15 cellular contexts compared by ENCODE assay signal in genomic region chr17:50558581-50558954, GRCh38. TPM values are rescaled to one million over a fixed set of nuclear protein-coding genes. Genes with fewer than 3 reads are reported as not detected.
A peak's percentile ranks its signal among the peaks of the same experiment; 100 is the strongest.
DNase-seq lines count a peak whose midpoint lies in the region; ATAC-seq and TF ChIP-seq lines count a peak whose summit lies in the region.
"Had no signal": no experiment of that assay in that cellular context is flagged by ENCODE, and none has a peak within 500 bp of the region (broad histone marks: within the 10 kb centered on the region; RNA-seq: fewer than 3 reads in every experiment).

No MANE protein-coding gene starts in this region.

- intact Hi-C loops in CD14-positive monocyte (cut with micrococcal nuclease) = no loop called here

- H3K4me3 Mint-ChIP-seq in CD14-positive monocyte (peak overlapping the region; percentile 70 to 89), H9 (peak overlapping the region; percentile 72 to 92)

- no peak for ATAC-seq in GM19397 (IDR thresholded peaks at IDR 0.05; ENCODE audit: unreplicated experiment)
- ATAC-seq: PC-3 had no signal

- no peak overlapping the region for H3T11ph ChIP-seq in H9 (ENCODE audit: low read length)

- no peaks in the 10 kb centered on the region for H4K20me1 ChIP-seq in H9 (ENCODE audit: control insufficient read depth, insufficient read depth, insufficient read length)
- H4K20me1 ChIP-seq in neural cell (ENCODE audit: insufficient read depth) = no peaks in the 10 kb centered on the region

- H3K56ac ChIP-seq in H9 (ENCODE audit: insufficient read length, low read depth, low read length) = no peak overlapping the region

- H4K91ac ChIP-seq in H9 (ENCODE audit: insufficient read length, low read depth, low read length) = no peak overlapping the region

- peak overlapping the region; percentile 64 for H3K4me3 ChIP-seq in effector memory CD4-positive, alpha-beta T cell (ENCODE audit: insufficient read depth, low read depth, low read length, poor library complexity, severe bottlenecking)
- H3K4me3 ChIP-seq in neural cell (ENCODE audit: low read length) = peak overlapping the region; percentile 87

- H3K23ac ChIP-seq in H9 (ENCODE audit: insufficient read length, low read depth, low read length) = no peak overlapping the region

- no peak overlapping the region for H2BK120ac ChIP-seq in H9 (ENCODE audit: low read depth, low read length, poor library complexity, severe bottlenecking)

- no peaks in the 10 kb centered on the region for H3F3A ChIP-seq in neural cell (ENCODE audit: insufficient read depth, low read length, poor library complexity, severe bottlenecking)

- H3K27me3 ChIP-seq in H9 (ENCODE audit: insufficient read depth, low read length) = peaks cover 29% of the 10 kb centered on the region
- H3K27me3 ChIP-seq in effector memory CD4-positive, alpha-beta T cell (replicated peaks; ENCODE audit: control insufficient read depth, insufficient read depth, low read length, poor library complexity, severe bottlenecking) = peaks cover 48% of the 10 kb centered on the region
- H3K27me3 ChIP-seq in neural cell (ENCODE audit: insufficient read depth, low read depth, low read length) = peaks cover 50% of the 10 kb centered on the region

- TF ChIP-seq RAD21 in neural cell (conservative IDR thresholded peaks at IDR 0.05) = no peak

- no peaks in the 10 kb centered on the region; the same call in 1 of the 2 replicates for H3K4me1 ChIP-seq in H9 (ENCODE audit: insufficient read depth, low read length)
- H3K4me1 ChIP-seq in effector memory CD4-positive, alpha-beta T cell (ENCODE audit: control insufficient read depth, insufficient read depth, low read length, poor library complexity, severe bottlenecking) = peaks cover 33% of the 10 kb centered on the region

- no peaks in the 10 kb centered on the region for H3K79me1 ChIP-seq in H9 (ENCODE audit: insufficient read depth, low read depth, low read length, poor library complexity, severe bottlenecking)

- peaks cover 0 to 18% (median 3%) of the 10 kb centered on the region in 7 donors for H3K9me3 Mint-ChIP-seq in CD14-positive monocyte
- no peaks in the 10 kb centered on the region for H3K9me3 Mint-ChIP-seq in H9
- H3K9me3 Mint-ChIP-seq: stimulated activated naive CD8-positive, alpha-beta T cell treated with anti-CD3 and anti-CD28 coated beads, Interleukin-15, Interleukin-2, amounts not matched to agents 100 ng/mL and 50 ng/mL, for 24 hours had no signal

- H3K18ac ChIP-seq in H9 (ENCODE audit: insufficient read length, low read depth, low read length) = no peak overlapping the region

- no peak overlapping the region for H4K5ac ChIP-seq in H9 (ENCODE audit: insufficient read length, low read depth, low read length)

- H2AFZ ChIP-seq in H9 (ENCODE audit: low read length) (no peak overlapping the region), neural cell (ENCODE audit: low read depth, low read length) (no peak overlapping the region)

- WGBS in H9 (ENCODE audit: extremely low coverage, insufficient read length, low lambda C conversion rate) = no CpG with 5 or more reads among the region's 18 CpGs

- H3K9me3 ChIP-seq in H9 (ENCODE audit: control insufficient read depth, low read depth, low read length) = no peaks in the 10 kb centered on the region
- H3K9me3 ChIP-seq in effector memory CD4-positive, alpha-beta T cell (ENCODE audit: control insufficient read depth, low read length) = no peaks in the 10 kb centered on the region
- H3K9me3 ChIP-seq in neural cell (ENCODE audit: low read length) = no peaks in the 10 kb centered on the region

- H3K4ac ChIP-seq in H9 (ENCODE audit: low read depth, low read length) = no peak overlapping the region

- H2BK12ac ChIP-seq in H9 (ENCODE audit: insufficient read length, low read depth, low read length) = no peak overlapping the region

- H3K36me3 ChIP-seq in effector memory CD4-positive, alpha-beta T cell (ENCODE audit: control insufficient read depth, insufficient read depth, low read length) = no peaks in the 10 kb centered on the region
- no peaks in the 10 kb centered on the region for H3K36me3 ChIP-seq in neural cell (ENCODE audit: insufficient read depth, low read length)

- no peak for TF ChIP-seq CTCF in CD14-positive monocyte (IDR thresholded peaks at IDR 0.05)
- no peak; the same call in 2 of the 3 replicates for TF ChIP-seq CTCF in H9 (conservative IDR thresholded peaks at IDR 0.05)
- TF ChIP-seq CTCF in neural cell (IDR thresholded peaks at IDR 0.05; ENCODE audit: poor library complexity, severe bottlenecking) = no peak
- TF ChIP-seq CTCF in GM13976 (IDR thresholded peaks at IDR 0.05; ENCODE audit: borderline replicate concordance, control extremely low read depth, extremely low read depth, insufficient read depth, missing control alignments) = no peak

- H3K36me3 Mint-ChIP-seq in CD14-positive monocyte = peaks cover 6 to 9% of the 10 kb centered on the region in 2 donors
- no peaks in the 10 kb centered on the region; a peak in 1 of 7 replicates for H3K36me3 Mint-ChIP-seq in H9 (ENCODE audit: insufficient read depth in 1 of 3, low read depth in 3 of 3)

- no peaks in the 10 kb centered on the region for H3K9me2 ChIP-seq in neural cell (ENCODE audit: insufficient read depth, low read length)

- H3K23me2 ChIP-seq in H9 (ENCODE audit: insufficient read length, low read depth, low read length, poor library complexity, severe bottlenecking) = peaks cover 26% of the 10 kb centered on the region

- in situ Hi-C loops in GM13976 (cut with MboI; ENCODE audit: low sequenced_read_pairs, unreplicated experiment) = loop anchor here (10.0 kb wide), 1 partner anchor 56 kb away; no protein-coding TSS in a partner anchor
- in situ Hi-C loops in ACHN (cut with HindIII; ENCODE audit: low pct_ligation_motif_present, low pct_unique_long_range_greater_than_20kb, low sequenced_read_pairs) = no loop called here

- no peak for TF ChIP-seq EP300 in neural cell (conservative IDR thresholded peaks at IDR 0.05; ENCODE audit: poor library complexity, severe bottlenecking)

- no peak overlapping the region for H2BK15ac ChIP-seq in H9 (ENCODE audit: low read depth, low read length)

- H3K27ac Mint-ChIP-seq in CD14-positive monocyte = no peak overlapping the region
- no peak overlapping the region for H3K27ac Mint-ChIP-seq in H9
- H3K27ac Mint-ChIP-seq: stimulated activated naive CD8-positive, alpha-beta T cell treated with anti-CD3 and anti-CD28 coated beads, Interleukin-15, Interleukin-2, amounts not matched to agents 100 ng/mL and 50 ng/mL, for 24 hours had no signal

- H4K8ac ChIP-seq in H9 (replicated peaks; ENCODE audit: insufficient read length, low read depth, low read length) = no peak overlapping the region

- H3K14ac ChIP-seq in H9 (ENCODE audit: insufficient read depth, low read length) = no peak overlapping the region

- H3K4me1 Mint-ChIP-seq in CD14-positive monocyte (peaks cover 22% of the 10 kb centered on the region), H9 (peaks cover 12 to 28% of the 10 kb centered on the region in 2 experiments)

- H3K27me3 Mint-ChIP-seq in CD14-positive monocyte (ENCODE audit: low read depth in 3 of 3) (peaks cover 42 to 70% (median 60%) of the 10 kb centered on the region in 3 donors), H9 (ENCODE audit: low read depth) (peaks cover 66% of the 10 kb centered on the region)

- H2AK5ac ChIP-seq in H9 (ENCODE audit: insufficient read length, low read length) = no peak overlapping the region

- no peak overlapping the region for H2BK20ac ChIP-seq in H9 (ENCODE audit: low read depth, low read length, poor library complexity, severe bottlenecking)

- no peaks in the 10 kb centered on the region for H3K79me2 ChIP-seq in H9 (ENCODE audit: insufficient read depth, low read length)
- no peaks in the 10 kb centered on the region for H3K79me2 ChIP-seq in neural cell (replicated peaks; ENCODE audit: insufficient read depth, low read length)

- no peak overlapping the region for H2BK5ac ChIP-seq in H9 (ENCODE audit: insufficient read length, low read length)

- DNase-seq in CD14-positive monocyte (ENCODE audit: low spot score) (no peak), H9 (no peak), SHP77 (lab: John Stamatoyannopoulos, UW) (no peak), GM13976 (ENCODE audit: low spot score) (no peak), ACHN (no peak)
- no peak for DNase-seq in effector memory CD4-positive, alpha-beta T cell
- DNase-seq: activated CD4-positive, alpha-beta T cell treated with anti-CD3 and anti-CD28 coated beads, Interleukin-2, amount 50 U/mL, for 1 hour; MM.1S; NCI-H2171; PC-3; stimulated activated CD4-positive, alpha-beta T cell treated with anti-CD3 and anti-CD28 coated beads, Interleukin-4, amount 100 ng/mL, for 1 hour; T-helper 1 cell had no signal

- H3K9ac ChIP-seq in H9 (ENCODE audit: extremely low read depth, insufficient read length, low read length) (no peak overlapping the region), neural cell (ENCODE audit: low read length) (no peak overlapping the region)

- H3K4me2 ChIP-seq in H9 (ENCODE audit: insufficient read depth, insufficient read length, low read length) = peak overlapping the region; percentile 74
- H3K4me2 ChIP-seq in neural cell (ENCODE audit: low read length) = no peak overlapping the region

- no peak overlapping the region for H3K27ac ChIP-seq in H9 (ENCODE audit: insufficient read length, low read depth, low read length)
- H3K27ac ChIP-seq in effector memory CD4-positive, alpha-beta T cell (ENCODE audit: insufficient read depth, low read length, poor library complexity, severe bottlenecking) = no peak overlapping the region
- H3K27ac ChIP-seq in neural cell (ENCODE audit: low read length) = no peak overlapping the region

TF ChIP-seq in neural cell, 6 proteins besides CTCF, POLR2A, EP300 and RAD21 (continues in another document):
- TF ChIP-seq EZH2 (IDR thresholded peaks at IDR 0.05; ENCODE audit: borderline replicate concordance, insufficient read depth, low read length, poor library complexity, severe bottlenecking) (no peak), SMC3 (conservative IDR thresholded peaks at IDR 0.05; ENCODE audit: poor library complexity) (no peak)

RNA-seq across cellular contexts. Expression of gene CACNA1G, which starts 1.9 kb away (rescaled TPM):
- not detected for polyA plus RNA-seq in CD14-positive monocyte
- total RNA-seq in H9 (2021) = 1.5 and 1.7 TPM in 2 replicates
- polyA plus RNA-seq in neural cell = 10.9 and 11.0 TPM in 2 replicates
- polyA minus RNA-seq in neural cell = 24.1 and 28.0 TPM in 2 replicates

RNA-seq across cellular contexts. Expression of gene SPATA20, which starts 11.6 kb away (rescaled TPM):
- polyA plus RNA-seq in CD14-positive monocyte = 10 to 100 TPM in 1 of 2 donors, 1 to 10 TPM in 1; 9.3 to 12.2 TPM
- total RNA-seq in H9 (2021) = 23.9 and 26.6 TPM in 2 replicates
- 48.1 and 53.5 TPM in 2 replicates for polyA plus RNA-seq in neural cell
- 21.6 and 24.1 TPM in 2 replicates for polyA minus RNA-seq in neural cell

RNA-seq across cellular contexts. Expression of gene EPN3, which starts 26.0 kb away (rescaled TPM):
- polyA plus RNA-seq in CD14-positive monocyte (not detected), neural cell (not detected in 2 replicates)
- 1.9 and 2.2 TPM in 2 replicates for total RNA-seq in H9 (2021)
- 0.81 and 0.97 TPM in 2 replicates for polyA minus RNA-seq in neural cell

RNA-seq across cellular contexts. Expression of gene MYCBPAP, which starts 50.3 kb away (rescaled TPM):
- not detected for polyA plus RNA-seq in CD14-positive monocyte
- total RNA-seq in H9 (2021) = 1.7 and 1.9 TPM in 2 replicates
- polyA plus RNA-seq in neural cell = 0.34 and 0.35 TPM in 2 replicates
- polyA minus RNA-seq in neural cell = not detected in 2 replicates

Comparison
In these comparisons a context has a peak if more than half of its experiments do, and no peak if none do; other contexts are left out.
1. RNA of gene CACNA1G, which starts 1.9 kb away (polyA plus RNA-seq): 10.9 to 11.0 TPM in neural cell; not detected in CD14-positive monocyte; every median in the first group is over 10 times any median in the second.